ENCODE assay signal across 8 cellular contexts in genomic region chr4:190107766-190108485, GRCh38. TPM values are rescaled to one million over a fixed set of nuclear protein-coding genes. Genes with fewer than 3 reads are reported as not detected.
DNase-seq lines count a peak whose midpoint lies in the region; ATAC-seq, FAIRE-seq and TF ChIP-seq lines count a peak whose summit lies in the region.
"Not testable (repeated sequence)": the region's sequence is repeated elsewhere in the genome, so short reads cannot be mapped to it uniquely, and the experiment has no call there.
"Had no signal": no experiment of that assay in that cellular context is flagged by ENCODE, and none has a peak within 500 bp of the region (broad histone marks: within the 10 kb centered on the region; RNA-seq: fewer than 3 reads in every experiment).

No MANE protein-coding gene starts in this region.

- not testable (repeated sequence) for TF ChIP-seq CTCF in DND-41 (IDR thresholded peaks at IDR 0.05; ENCODE audit: borderline replicate concordance, extremely low read depth, low read length, poor library complexity, severe bottlenecking); MM.1S (IDR thresholded peaks at IDR 0.05; ENCODE audit: low read length); astrocyte (IDR thresholded peaks at IDR 0.05; ENCODE audit: insufficient read depth, low read depth, low read length); endodermal cell (conservative IDR thresholded peaks at IDR 0.05); kidney (IDR thresholded peaks at IDR 0.05; ENCODE audit: borderline replicate concordance, extremely low read depth, insufficient read depth); stomach (IDR thresholded peaks at IDR 0.05)

- not testable (repeated sequence) for FAIRE-seq in astrocyte (lab: Jason Lieb, UNC); kidney (lab: Jason Lieb, UNC)

- not testable (repeated sequence) for H3K9me3 Mint-ChIP-seq in astrocyte (ENCODE audit: unreplicated experiment); endodermal cell

- H3K79me2 ChIP-seq in DND-41 (ENCODE audit: insufficient read depth, low read length); MM.1S (ENCODE audit: low read length); astrocyte (ENCODE audit: insufficient read depth, low read length): not testable (repeated sequence)

- intact Hi-C loops in kidney (cut with DNase I); posterior vena cava (cut with DNase I); stomach (cut with DNase I; ENCODE audit: low total_unique reads): not testable (repeated sequence)

- not testable (repeated sequence) for H3K9me3 ChIP-seq in DND-41 (ENCODE audit: insufficient read depth, low read length, severe bottlenecking); MM.1S (replicated peaks; ENCODE audit: insufficient read depth, low read length); astrocyte (ENCODE audit: insufficient read depth, low read depth, low read length); kidney (ENCODE audit: control insufficient read depth in 1 of 2, low read length in 2 of 2); stomach
- H3K9me3 ChIP-seq in endodermal cell (ENCODE audit: control insufficient read depth, low read length), result peaks cover 68% of the 10 kb centered on the region

- DNase-seq in DND-41, result not testable (repeated sequence)
- DNase-seq in MM.1S (peak; percentile 4), astrocyte (ENCODE audit: low read depth) (peak; percentile 0), endodermal cell (peak; percentile 34), kidney (peak; percentile 56), posterior vena cava (ENCODE audit: low spot score) (peak; percentile 66), stomach (peak; percentile 25)

- not testable (repeated sequence) for H3K27ac Mint-ChIP-seq in astrocyte (ENCODE audit: unreplicated experiment); endodermal cell

- not testable (repeated sequence) for ATAC-seq in DND-41 (ENCODE audit: insufficient read depth, low read depth)

- not testable (repeated sequence) for H3K27me3 ChIP-seq in DND-41 (ENCODE audit: insufficient read depth, low read length, poor library complexity); MM.1S (replicated peaks; ENCODE audit: insufficient read depth, low read length); astrocyte (ENCODE audit: insufficient read depth, low read length); endodermal cell (ENCODE audit: control insufficient read depth, insufficient read depth, low read length, poor library complexity, severe bottlenecking)
- H3K27me3 ChIP-seq in stomach, result peaks cover 0 to 36% (median 8%) of the 10 kb centered on the region in 3 donors

- H3K4me3 Mint-ChIP-seq in astrocyte (ENCODE audit: unreplicated experiment); endodermal cell: not testable (repeated sequence)

- H3K4me1 Mint-ChIP-seq in astrocyte (ENCODE audit: low read depth, unreplicated experiment); endodermal cell: not testable (repeated sequence)

- H3K4me1 ChIP-seq in DND-41 (ENCODE audit: insufficient read depth, low read length), result peaks cover 54% of the 10 kb centered on the region
- H3K4me1 ChIP-seq in MM.1S (ENCODE audit: low read length); astrocyte (ENCODE audit: insufficient read depth, low read length); endodermal cell (ENCODE audit: control insufficient read depth, insufficient read depth, low read length); kidney (ENCODE audit: control insufficient read depth in 1 of 2, insufficient read depth in 1 of 2, low read depth in 1 of 2, low read length in 2 of 2); stomach: not testable (repeated sequence)

- WGBS in endodermal cell (ENCODE audit: insufficient coverage in 1 of 2, insufficient read length in 1 of 2), 2 experiments, result 40 to 46% methylated on average over 2 of the region's 2 CpGs
- WGBS in stomach, 5 donors, result 38 to 54% (median 40%) methylated on average over 2 of the region's 2 CpGs

- not testable (repeated sequence) for H3K36me3 ChIP-seq in DND-41 (ENCODE audit: insufficient read depth, low read length); MM.1S (replicated peaks; ENCODE audit: insufficient read depth, low read length); astrocyte (ENCODE audit: insufficient read depth, low read length); endodermal cell (ENCODE audit: control insufficient read depth, insufficient read depth, low read length); kidney (ENCODE audit: control insufficient read depth in 1 of 2, insufficient read depth in 2 of 2, low read length in 2 of 2); stomach

- H3K36me3 Mint-ChIP-seq in astrocyte (ENCODE audit: low read depth, unreplicated experiment); endodermal cell (ENCODE audit: low read depth): not testable (repeated sequence)

- H2AFZ ChIP-seq in DND-41 (ENCODE audit: low read depth, low read length); MM.1S (ENCODE audit: low read length); astrocyte (ENCODE audit: low read depth, low read length): not testable (repeated sequence)

- not testable (repeated sequence) for TF ChIP-seq EP300 in stomach (IDR thresholded peaks at IDR 0.05)

- H3K9me2 ChIP-seq in MM.1S (replicated peaks; ENCODE audit: insufficient read depth, low read length), result not testable (repeated sequence)

- not testable (repeated sequence) for H3K27me3 Mint-ChIP-seq in astrocyte (ENCODE audit: low read depth, unreplicated experiment); endodermal cell (ENCODE audit: insufficient read depth)

- not testable (repeated sequence) for TF ChIP-seq POLR2A in stomach (IDR thresholded peaks at IDR 0.05)

- not testable (repeated sequence) for H3K4me3 ChIP-seq in DND-41 (ENCODE audit: low read depth in 1 of 2, low read length in 2 of 2); MM.1S (ENCODE audit: low read length); astrocyte (ENCODE audit: insufficient read depth, low read depth, low read length); kidney (ENCODE audit: low read length in 2 of 2); stomach
- peak overlapping the region; percentile 11 for H3K4me3 ChIP-seq in endodermal cell (ENCODE audit: low read length)

- H3K4me2 ChIP-seq in DND-41 (ENCODE audit: insufficient read depth, low read length); MM.1S (ENCODE audit: low read depth, low read length); astrocyte (ENCODE audit: low read length): not testable (repeated sequence)

- not testable (repeated sequence) for H3K9ac ChIP-seq in DND-41 (ENCODE audit: low read depth, low read length); MM.1S (ENCODE audit: low read length); astrocyte (ENCODE audit: low read length); endodermal cell (ENCODE audit: extremely low read depth, low read length, poor library complexity, severe bottlenecking); kidney (ENCODE audit: low read length in 2 of 2)

- H3F3A ChIP-seq in MM.1S (ENCODE audit: insufficient read depth, low read length), result not testable (repeated sequence)

- H3K27ac ChIP-seq in DND-41 (ENCODE audit: low read length), result peak overlapping the region; percentile 5; the same call in 1 of the 2 replicates
- H3K27ac ChIP-seq in MM.1S (ENCODE audit: low read length); astrocyte (ENCODE audit: low read depth, low read length); endodermal cell (ENCODE audit: low read depth, low read length); kidney (ENCODE audit: low read depth in 2 of 2, low read length in 2 of 2); stomach: not testable (repeated sequence)

- not testable (repeated sequence) for H4K20me1 ChIP-seq in DND-41 (ENCODE audit: insufficient read depth, low read length); MM.1S (ENCODE audit: insufficient read depth, low read length); astrocyte (ENCODE audit: insufficient read depth, low read length)

RNA-seq across cellular contexts. Expression of gene DBET, which starts 43.6 kb away (rescaled TPM):
- total RNA-seq in astrocyte (not detected in 2 replicates), endodermal cell (not detected), kidney (not detected), posterior vena cava (not detected), stomach (not detected)
- polyA plus RNA-seq in endodermal cell (2013, experiment 1 of 2), result not detected
- not detected for polyA plus RNA-seq in endodermal cell (2013, experiment 2 of 2)
- polyA plus RNA-seq in kidney (ENCODE audit: insufficient read depth, low read depth, low replicate concordance) (not detected), stomach (not detected)
- total RNA-seq: Caco-2 had no signal
